Comparison of ENCODE assay signal across 28 cellular contexts in the genomic region with DNA sequence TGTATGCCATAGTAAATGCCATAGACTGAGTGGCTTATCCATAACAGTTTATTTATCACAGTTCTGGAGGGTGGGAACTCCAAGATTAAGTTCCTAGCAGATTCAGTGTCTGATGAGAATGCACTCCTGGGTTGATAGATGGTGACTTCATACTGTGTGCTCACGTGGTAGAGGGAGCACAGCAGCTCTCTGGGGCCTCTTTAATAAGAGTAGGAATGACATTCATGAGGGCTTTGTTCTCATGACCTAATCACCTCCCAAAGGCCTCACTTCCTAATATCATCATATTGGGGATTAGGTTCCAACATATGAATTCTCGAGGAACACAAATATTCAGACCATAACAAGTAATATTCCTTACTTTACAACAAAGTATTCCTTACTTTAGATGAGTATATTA.
"Had no signal": no experiment of that assay in that cellular context is flagged by ENCODE, and none has a peak within 500 bp of the region (broad histone marks: within the 10 kb centered on the region; RNA-seq: fewer than 3 reads in every experiment).

No MANE protein-coding gene starts in this region.

- H3K36me3 ChIP-seq: cardiac muscle cell, esophagus squamous epithelium, left ventricle myocardium inferior, stomach, thyroid gland, upper lobe of left lung, vagina had no signal

- H3K27ac ChIP-seq: body of pancreas, cardiac muscle cell, epithelial cell of prostate, esophagus squamous epithelium, left ventricle myocardium inferior, stomach, thyroid gland, upper lobe of left lung, vagina had no signal

- H3K27me3 ChIP-seq: body of pancreas, cardiac muscle cell, esophagus squamous epithelium, stomach, thyroid gland, upper lobe of left lung, vagina had no signal

- H3K9me3 Mint-ChIP-seq: activated CD4-positive, alpha-beta memory T cell treated with anti-CD3 and anti-CD28 coated beads, Interleukin-2, amount 10 ng/mL, durations not matched to agents 7 days and 5 days; activated CD4-positive, alpha-beta T cell treated with anti-CD3 and anti-CD28 coated beads, Interleukin-2, amount 10 ng/mL, durations not matched to agents 7 days and 5 days; activated naive CD4-positive, alpha-beta T cell treated with anti-CD3 and anti-CD28 coated beads, Interleukin-2, amount 50 U/mL, for 72 hours; activated T-helper 17 cell treated with anti-CD3 and anti-CD28 coated beads, Interleukin-2, amount 50 U/mL, for 72 hours; nephron had no signal

- H3K4me1 Mint-ChIP-seq: activated CD4-positive, alpha-beta memory T cell treated with anti-CD3 and anti-CD28 coated beads, Interleukin-2, amount 10 ng/mL, durations not matched to agents 7 days and 5 days; activated CD4-positive, alpha-beta T cell treated with anti-CD3 and anti-CD28 coated beads, Interleukin-2, amount 10 ng/mL, durations not matched to agents 7 days and 5 days; activated T-helper 17 cell treated with anti-CD3 and anti-CD28 coated beads, Interleukin-2, amount 50 U/mL, for 72 hours had no signal

- H3K36me3 Mint-ChIP-seq: activated naive CD4-positive, alpha-beta T cell treated with anti-CD3 and anti-CD28 coated beads, Interleukin-2, amount 50 U/mL, for 72 hours had no signal

- H3K27ac Mint-ChIP-seq: activated CD4-positive, alpha-beta memory T cell treated with anti-CD3 and anti-CD28 coated beads, Interleukin-2, amount 10 ng/mL, durations not matched to agents 7 days and 5 days; activated CD4-positive, alpha-beta T cell treated with anti-CD3 and anti-CD28 coated beads, Interleukin-2, amount 10 ng/mL, durations not matched to agents 7 days and 5 days; activated naive CD4-positive, alpha-beta T cell treated with anti-CD3 and anti-CD28 coated beads, Interleukin-2, amount 50 U/mL, for 72 hours; activated T-helper 17 cell treated with anti-CD3 and anti-CD28 coated beads, Interleukin-2, amount 50 U/mL, for 72 hours; nephron; stimulated activated naive B cell treated with anti-CD40 and anti-IgM and Interleukin-4, amounts not matched to agents 10 μg/mL and 1 μg/mL and 100 μg/mL, for 72 hours; WTC11 had no signal

- ATAC-seq: activated naive CD4-positive, alpha-beta T cell treated with anti-CD3 and anti-CD28 coated beads, Interleukin-2, amount 50 U/mL, for 72 hours; activated T-cell treated with anti-CD3 and anti-CD28 coated beads, Interleukin-2, amount 50 U/mL, for 4 hours; activated T-helper 17 cell treated with anti-CD3 and anti-CD28 coated beads, Interleukin-2, amount 50 U/mL, for 72 hours; body of pancreas; mucosa of descending colon; sciatic nerve; stimulated activated naive B cell treated with anti-CD40 and anti-IgM and Interleukin-4, amounts not matched to agents 10 μg/mL and 1 μg/mL and 100 μg/mL, for 72 hours; WTC11 had no signal

- H3K4me3 Mint-ChIP-seq: activated CD4-positive, alpha-beta memory T cell treated with anti-CD3 and anti-CD28 coated beads, Interleukin-2, amount 10 ng/mL, durations not matched to agents 7 days and 5 days; activated CD4-positive, alpha-beta T cell treated with anti-CD3 and anti-CD28 coated beads, Interleukin-2, amount 10 ng/mL, durations not matched to agents 7 days and 5 days; activated T-cell treated with anti-CD3 and anti-CD28 coated beads, Interleukin-2, amount 50 U/mL, for 4 hours; activated T-helper 17 cell treated with anti-CD3 and anti-CD28 coated beads, Interleukin-2, amount 50 U/mL, for 72 hours; nephron; stimulated activated naive B cell treated with anti-CD40 and anti-IgM and Interleukin-4, amounts not matched to agents 10 μg/mL and 1 μg/mL and 100 μg/mL, for 72 hours; WTC11 had no signal

- H3K4me3 ChIP-seq: body of pancreas, cardiac muscle cell, esophagus squamous epithelium, left ventricle myocardium inferior, lung, mucosa of descending colon, smooth muscle cell, stomach, thyroid gland, upper lobe of left lung, vagina had no signal

- H3K9me3 ChIP-seq: body of pancreas, esophagus squamous epithelium, left ventricle myocardium inferior, mucosa of descending colon, thyroid gland, upper lobe of left lung, vagina had no signal

- H3K4me1 ChIP-seq: esophagus squamous epithelium, left ventricle myocardium inferior, stomach, thyroid gland, upper lobe of left lung, vagina had no signal

- FAIRE-seq: islet of Langerhans had no signal

- H3K4me2 ChIP-seq: smooth muscle cell had no signal

- DNase-seq: activated CD4-positive, alpha-beta memory T cell treated with anti-CD3 and anti-CD28 coated beads, Interleukin-2, amount 10 ng/mL, durations not matched to agents 7 days and 5 days; activated CD4-positive, alpha-beta T cell treated with anti-CD3 and anti-CD28 coated beads for 1 hour; activated CD4-positive, alpha-beta T cell treated with anti-CD3 and anti-CD28 coated beads, Interleukin-2, amount 10 ng/mL, durations not matched to agents 7 days and 5 days; activated T-cell treated with anti-CD3 and anti-CD28 coated beads, Interleukin-2, amount 50 U/mL, for 4 hours; anterior cingulate cortex; body of pancreas; cerebellar nuclear complex; cortex of kidney; esophagus squamous epithelium; left ventricle myocardium inferior; mucosa of descending colon; stimulated activated CD4-positive, alpha-beta T cell treated with anti-CD3 and anti-CD28 coated beads, Interleukin-1b, Interleukin-23, amount 100 ng/mL, for 48 hours; stimulated activated naive B cell treated with anti-CD40 and anti-IgM and Interleukin-4, amounts not matched to agents 10 μg/mL and 1 μg/mL and 100 μg/mL, for 72 hours; stomach; T-helper 2 cell; thyroid gland; upper lobe of left lung had no signal
